Comparison of ENCODE assay signal across 8 cellular contexts in the genomic region with DNA sequence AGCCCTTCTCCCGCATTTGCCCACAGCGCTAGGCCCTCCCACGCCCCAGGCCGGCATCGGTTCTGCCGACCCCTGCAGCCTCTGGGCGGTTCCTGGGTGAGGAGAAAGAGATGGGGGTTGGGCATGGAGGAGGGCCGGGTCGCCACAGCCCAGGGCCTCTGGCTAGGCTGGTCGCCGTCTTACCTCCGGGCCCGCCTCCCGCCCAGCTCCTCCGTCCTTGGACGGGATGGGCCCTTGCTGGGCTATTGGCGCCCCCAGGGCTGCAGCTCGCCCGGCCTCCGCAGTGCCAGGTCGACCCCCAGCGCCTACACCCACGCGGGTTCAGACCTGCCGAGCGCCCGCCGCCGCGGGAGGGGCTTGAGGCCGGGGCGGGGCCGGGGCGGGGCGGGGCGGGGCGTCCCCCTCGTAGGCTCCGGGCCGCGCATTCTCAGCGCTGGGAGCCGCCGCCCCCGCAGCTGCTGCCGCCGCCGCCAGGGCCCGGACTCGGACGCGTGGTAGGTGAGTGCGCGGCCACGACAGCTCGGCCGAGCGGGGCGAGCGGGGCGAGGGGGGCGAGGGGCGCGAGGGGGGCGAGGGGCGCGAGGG. TPM values are rescaled to one million over a fixed set of nuclear protein-coding genes. Genes with fewer than 3 reads are reported as not detected.
DNase-seq lines count a peak whose midpoint lies in the region; ATAC-seq, FAIRE-seq and TF ChIP-seq lines count a peak whose summit lies in the region.

A gene (plus strand): TSS at position 424 of the 585 bp plus-strand sequence. CDS start 3,118 bp downstream, outside the sequence.

- H3K18ac ChIP-seq in H1 (ENCODE audit: extremely low read depth, low read length) (peak within 1 kb of the TSS; percentile 97), mesenchymal stem cell (ENCODE audit: low read depth in 1 of 2, low read length in 2 of 2) (peak within 1 kb of the TSS; percentile 78 to 94)

- H2BK15ac ChIP-seq in H1 (ENCODE audit: low read length) (peak within 1 kb of the TSS; percentile 23; the same call in 1 of the 2 replicates), mesenchymal stem cell (ENCODE audit: low read depth, poor library complexity, severe bottlenecking) (peak within 1 kb of the TSS; percentile 78)

- H3K14ac ChIP-seq in H1 (ENCODE audit: insufficient read length) (no peak within 1 kb of the TSS), mesenchymal stem cell (ENCODE audit: low read length in 2 of 2) (peak within 1 kb of the TSS in 1 of 2 experiments; percentile 91)

- H3K23me2 ChIP-seq in H1 (ENCODE audit: low read depth, low read length) = peaks cover 29% of the 10 kb centered on the region

- H3K4ac ChIP-seq in H1 (replicated peaks; ENCODE audit: insufficient read length, low read depth, low read length) = peak within 1 kb of the TSS; percentile 78
- peak within 1 kb of the TSS; percentile 90 to 94 for H3K4ac ChIP-seq in mesenchymal stem cell (ENCODE audit: low read depth in 1 of 2, low read length in 2 of 2)

- H2AFZ ChIP-seq in H1 (ENCODE audit: low read length) (no peak within 1 kb of the TSS), mesenchymal stem cell (ENCODE audit: low read depth, low read length) (peak within 1 kb of the TSS; percentile 90)

- no peak within 1 kb of the TSS for H3K23ac ChIP-seq in H1 (ENCODE audit: insufficient read length)
- peak within 1 kb of the TSS in 1 of 2 experiments; percentile 87 for H3K23ac ChIP-seq in mesenchymal stem cell (ENCODE audit: low read length in 2 of 2)

- peaks cover 39% of the 10 kb centered on the region for H3K4me1 Mint-ChIP-seq in WTC11

- peak within 1 kb of the TSS in 3 of 4 experiments; percentile 29 to 65 (median 62); a peak in 5 of 7 replicates for H3K9ac ChIP-seq in H1 (replicated peaks in 1 of 4; ENCODE audit: extremely low read depth in 1 of 4, low read depth in 3 of 4, low read length in 3 of 4)
- peak within 1 kb of the TSS; percentile 93 for H3K9ac ChIP-seq in mesenchymal stem cell (ENCODE audit: low read length)

- H2BK12ac ChIP-seq in H1 (ENCODE audit: low read depth, low read length) (peak within 1 kb of the TSS; percentile 23; the same call in 1 of the 2 replicates), mesenchymal stem cell (ENCODE audit: low read length in 2 of 2) (peak within 1 kb of the TSS; percentile 12 to 86)

- H3K36me3 Mint-ChIP-seq in WTC11 = no peaks in the 10 kb centered on the region

- POLR2A ChIA-PET in WTC11 (lab: Charles Lee) (interaction anchor here (0.9 to 3.8 kb wide), 4 partner anchors 10 to 23 kb away, joined by 3 to 35 read pairs (median 5); a partner anchor contains a TSS), H1 (lab: Charles Lee; ENCODE audit: partially characterized antibody) (interaction anchor here (1.0 to 53.0 kb wide), 6 partner anchors 2 to 89 kb away, joined by 3 to 1917 read pairs (median 120); a partner anchor contains a TSS)

- H4K5ac ChIP-seq in H1 (ENCODE audit: insufficient read length, low read depth, low read length) = peak within 1 kb of the TSS; percentile 84

- H3K4me3 ChIP-seq in H1 (ENCODE audit: extremely low read depth in 1 of 4, insufficient read depth in 2 of 4, low read depth in 3 of 4, low read length in 4 of 4) = peak within 1 kb of the TSS; percentile 51 to 76 (median 58)
- H3K4me3 ChIP-seq in mesenchymal stem cell (ENCODE audit: insufficient read depth in 1 of 2, low read depth in 1 of 2, low read length in 2 of 2) = peak within 1 kb of the TSS; percentile 73 to 82

- H2AK5ac ChIP-seq in H1 (ENCODE audit: low read depth, low read length) = 0 out of 2 replicates have a peak within 1 kb of the TSS, but pooled peaks have one; percentile 19
- H2AK5ac ChIP-seq in mesenchymal stem cell (ENCODE audit: low read length, severe bottlenecking) = peak within 1 kb of the TSS; percentile 70

- H2BK5ac ChIP-seq in H1 (ENCODE audit: low read depth, low read length) (peak within 1 kb of the TSS; percentile 26; the same call in 1 of the 2 replicates), mesenchymal stem cell (ENCODE audit: low read depth, low read length, poor library complexity, severe bottlenecking) (peak within 1 kb of the TSS; percentile 88)

- H3K27me3 ChIP-seq in H1 (replicated peaks in 1 of 4; ENCODE audit: control insufficient read depth in 3 of 4, extremely low read depth in 1 of 4, insufficient read depth in 3 of 4, low read length in 3 of 4) (peaks cover 6 to 39% (median 31%) of the 10 kb centered on the region in 4 experiments), mesenchymal stem cell (ENCODE audit: control insufficient read depth in 1 of 2, insufficient read depth in 1 of 2, low read length in 2 of 2) (peaks cover 0 to 8% of the 10 kb centered on the region in 2 experiments)

- peaks cover 31% of the 10 kb centered on the region for H3K27me3 Mint-ChIP-seq in WTC11 (ENCODE audit: low read depth)

- TF ChIP-seq EP300 in H1 (IDR thresholded peaks at IDR 0.05; ENCODE audit: borderline replicate concordance in 1 of 2, low read depth in 2 of 2, low read length in 2 of 2) = no peak

- CTCF ChIA-PET in WTC11 (lab: Charles Lee) = interaction anchor here (0.6 to 7.7 kb wide), 4 partner anchors 10 to 92 kb away, joined by 3 to 82 read pairs (median 6); a partner anchor contains a TSS
- CTCF ChIA-PET in H1 (lab: Charles Lee; ENCODE audit: partially characterized antibody) = interaction anchor here (0.6 to 2.4 kb wide), 4 partner anchors 11 to 102 kb away, joined by 3 to 7 read pairs (median 4); a partner anchor contains a TSS

- H2BK20ac ChIP-seq in H1 (ENCODE audit: low read length) = 0 out of 2 replicates have a peak within 1 kb of the TSS, but pooled peaks have one; percentile 72

- no peak within 1 kb of the TSS for H3K27ac Mint-ChIP-seq in WTC11

- H3K4me3 Mint-ChIP-seq in WTC11 = peak within 1 kb of the TSS; percentile 73

- no peaks in the 10 kb centered on the region; a peak in 1 of 4 replicates for H3K79me2 ChIP-seq in H1 (ENCODE audit: control insufficient read depth in 1 of 2, insufficient read depth in 2 of 2, low read length in 2 of 2)

- peaks cover 2 to 19% of the 10 kb centered on the region in 2 experiments for H4K20me1 ChIP-seq in H1 (replicated peaks in 1 of 2; ENCODE audit: control insufficient read depth in 1 of 2, insufficient read depth in 2 of 2, low read length in 2 of 2)

- peak within 1 kb of the TSS; percentile 59 for H3K56ac ChIP-seq in H1 (replicated peaks; ENCODE audit: insufficient read length, low read depth, low read length)

- H3K79me1 ChIP-seq in H1 (ENCODE audit: low read depth, low read length) = no peaks in the 10 kb centered on the region; the same call in 1 of the 2 replicates
- no peaks in the 10 kb centered on the region for H3K79me1 ChIP-seq in mesenchymal stem cell (replicated peaks; ENCODE audit: low read length, poor library complexity, severe bottlenecking)

- peaks cover 0 to 9% (median 3%) of the 10 kb centered on the region in 4 experiments; a peak in 4 of 8 replicates for H3K36me3 ChIP-seq in H1 (ENCODE audit: control insufficient read depth in 2 of 4, insufficient read depth in 4 of 4, low read length in 3 of 4)
- peaks cover 16 to 19% of the 10 kb centered on the region in 2 experiments for H3K36me3 ChIP-seq in mesenchymal stem cell (ENCODE audit: control insufficient read depth in 1 of 2, insufficient read depth in 2 of 2, low read depth in 1 of 2, low read length in 2 of 2)

- no peak within 1 kb of the TSS for H3K27ac ChIP-seq in H1 (ENCODE audit: low read depth, low read length)
- H3K27ac ChIP-seq in mesenchymal stem cell (ENCODE audit: low read length, poor library complexity, severe bottlenecking) = peak within 1 kb of the TSS; percentile 98
- peak within 1 kb of the TSS; percentile 20 for H3K27ac ChIP-seq in temporal lobe (ENCODE audit: low read depth, low read length)

- ATAC-seq in GM18502 (IDR thresholded peaks at IDR 0.05; ENCODE audit: poor library complexity, unreplicated experiment) (peak; percentile 44), WTC11 (peak; percentile 33), GM21526 (IDR thresholded peaks at IDR 0.05; ENCODE audit: low FRiP score, unreplicated experiment) (no peak)

- H3K9me3 ChIP-seq in H1 (ENCODE audit: insufficient read depth in 2 of 2, low read depth in 1 of 2, low read length in 1 of 2) (no peaks in the 10 kb centered on the region), mesenchymal stem cell (ENCODE audit: control insufficient read depth, low read length) (no peaks in the 10 kb centered on the region)

- no peak for FAIRE-seq in H1 (lab: Jason Lieb, UNC)

- H2BK120ac ChIP-seq in H1 (replicated peaks; ENCODE audit: low read depth, low read length) (no peak within 1 kb of the TSS), mesenchymal stem cell (ENCODE audit: low read depth, low read length) (peak within 1 kb of the TSS; percentile 84)

- H4K91ac ChIP-seq in H1 (replicated peaks; ENCODE audit: insufficient read length, low read length) (peak within 1 kb of the TSS; percentile 87), mesenchymal stem cell (ENCODE audit: low read length) (peak within 1 kb of the TSS; percentile 86)

- peak; percentile 82 for DNase-seq in AG08396 (ENCODE audit: low spot score)
- peak; percentile 70 for DNase-seq in LHCN-M2 (ENCODE audit: low read depth)
- DNase-seq in WTC11 (ENCODE audit: low spot score) = peak; percentile 70
- peak in 1 of 2 experiments; percentile 83 for DNase-seq in H1 (ENCODE audit: low read depth in 1 of 2, low spot score in 2 of 2)
- DNase-seq in mesenchymal stem cell = peak; percentile 64

- no peak for TF ChIP-seq POLR2A in H1 (IDR thresholded peaks at IDR 0.05; ENCODE audit: control extremely low read depth in 1 of 2, low read depth in 2 of 2, low read length in 2 of 2)

- H3K4me1 ChIP-seq in H1 (replicated peaks in 1 of 4; ENCODE audit: control insufficient read depth in 3 of 4, insufficient read depth in 4 of 4, low read length in 3 of 4) = peaks cover 0 to 51% (median 43%) of the 10 kb centered on the region in 4 experiments; a peak in 6 of 7 replicates
- H3K4me1 ChIP-seq in mesenchymal stem cell (ENCODE audit: control insufficient read depth, insufficient read depth, low read depth, low read length) = peaks cover 78% of the 10 kb centered on the region

- no peak for TF ChIP-seq RAD21 in H1 (IDR thresholded peaks at IDR 0.05 in 1 of 2, conservative IDR thresholded peaks at IDR 0.05 in 1 of 2; ENCODE audit: low read depth in 2 of 2, low read length in 2 of 2)

- H3K4me2 ChIP-seq in H1 (ENCODE audit: insufficient read depth in 1 of 2, low read depth in 2 of 2, low read length in 2 of 2) (peak within 1 kb of the TSS; percentile 81 to 84), mesenchymal stem cell (ENCODE audit: low read length, poor library complexity, severe bottlenecking) (peak within 1 kb of the TSS; percentile 83)

- no peak for TF ChIP-seq CTCF in WTC11 (IDR thresholded peaks at IDR 0.05)
- TF ChIP-seq CTCF in H1 (IDR thresholded peaks at IDR 0.05; ENCODE audit: control extremely low read depth in 1 of 3, insufficient read depth in 1 of 3, low read depth in 1 of 3, low read length in 3 of 3) = peak in 1 of 3 experiments; percentile 4; a peak in 1 of 4 replicates

- H4K8ac ChIP-seq in H1 (ENCODE audit: extremely low read depth, insufficient read depth, low read length) = peak within 1 kb of the TSS; percentile 81
- H4K8ac ChIP-seq in mesenchymal stem cell (ENCODE audit: low read length) = peak within 1 kb of the TSS; percentile 73

- no peaks in the 10 kb centered on the region for H3K9me3 Mint-ChIP-seq in WTC11

- 3% methylated on average over 17 of the region's 67 CpGs; no CpG with 5 or more reads in 1 of the 2 experiments for WGBS in H1 (ENCODE audit: extremely low coverage in 1 of 2, insufficient coverage in 1 of 2, insufficient read length in 1 of 2, insufficient replicate concordance in 2 of 2, low coverage in 1 of 2, low lambda C conversion rate in 2 of 2, missing lambda C conversion rate in 1 of 2), 2 experiments
- under 1% methylated on average over 21 of the region's 67 CpGs for WGBS in mesenchymal stem cell

RNA-seq across cellular contexts. Expression of the gene that starts here (rescaled TPM):
- total RNA-seq in LHCN-M2 (2014; rRNA removed) (840 and 1,028 TPM in 2 replicates), WTC11 (2021) (115 to 127 TPM (median 116 TPM) in 3 replicates), temporal lobe (28.5 TPM)
- polyA plus RNA-seq in LHCN-M2 (2012) = 1,063 TPM
- 93.4 and 101 TPM in 2 replicates for total RNA-seq in H1 (2021; fragmentation: NEBNext Ultra II Directional; extraction: Animal tissue kit (Norgen Biotek cat#: 25700))
- 212 and 257 TPM in 2 replicates for polyA plus RNA-seq in H1 (2011; rRNA removed)
- 196 TPM for polyA plus RNA-seq in H1 (2011; cell fraction: cytosol; rRNA removed)
- polyA plus RNA-seq in H1 (2011; cell fraction: nucleus; rRNA removed) = 315 TPM
- polyA plus RNA-seq in H1 (2012, experiment 1 of 2) = 85.6 to 141 TPM (median 135 TPM) in 4 replicates
- polyA plus RNA-seq in H1 (2012, experiment 2 of 2) = 137 TPM
- 105 TPM for polyA plus RNA-seq in H1 (2013, experiment 1 of 2)
- polyA plus RNA-seq in H1 (2013, experiment 2 of 2) = 114 TPM
- 117 and 123 TPM in 2 replicates for polyA minus RNA-seq in H1 (2011; rRNA and poly(A)+ RNA removed)
- polyA minus RNA-seq in H1 (2011; cell fraction: cytosol; rRNA and poly(A)+ RNA removed) = 66.3 TPM
- polyA minus RNA-seq in H1 (2011; cell fraction: nucleus; rRNA and poly(A)+ RNA removed) = 80.7 TPM
- 315 TPM for polyA plus RNA-seq in mesenchymal stem cell (2013, experiment 1 of 2)
- 301 TPM for polyA plus RNA-seq in mesenchymal stem cell (2013, experiment 2 of 2)
